1 cellular context compared by ENCODE assay signal in the genomic region with DNA sequence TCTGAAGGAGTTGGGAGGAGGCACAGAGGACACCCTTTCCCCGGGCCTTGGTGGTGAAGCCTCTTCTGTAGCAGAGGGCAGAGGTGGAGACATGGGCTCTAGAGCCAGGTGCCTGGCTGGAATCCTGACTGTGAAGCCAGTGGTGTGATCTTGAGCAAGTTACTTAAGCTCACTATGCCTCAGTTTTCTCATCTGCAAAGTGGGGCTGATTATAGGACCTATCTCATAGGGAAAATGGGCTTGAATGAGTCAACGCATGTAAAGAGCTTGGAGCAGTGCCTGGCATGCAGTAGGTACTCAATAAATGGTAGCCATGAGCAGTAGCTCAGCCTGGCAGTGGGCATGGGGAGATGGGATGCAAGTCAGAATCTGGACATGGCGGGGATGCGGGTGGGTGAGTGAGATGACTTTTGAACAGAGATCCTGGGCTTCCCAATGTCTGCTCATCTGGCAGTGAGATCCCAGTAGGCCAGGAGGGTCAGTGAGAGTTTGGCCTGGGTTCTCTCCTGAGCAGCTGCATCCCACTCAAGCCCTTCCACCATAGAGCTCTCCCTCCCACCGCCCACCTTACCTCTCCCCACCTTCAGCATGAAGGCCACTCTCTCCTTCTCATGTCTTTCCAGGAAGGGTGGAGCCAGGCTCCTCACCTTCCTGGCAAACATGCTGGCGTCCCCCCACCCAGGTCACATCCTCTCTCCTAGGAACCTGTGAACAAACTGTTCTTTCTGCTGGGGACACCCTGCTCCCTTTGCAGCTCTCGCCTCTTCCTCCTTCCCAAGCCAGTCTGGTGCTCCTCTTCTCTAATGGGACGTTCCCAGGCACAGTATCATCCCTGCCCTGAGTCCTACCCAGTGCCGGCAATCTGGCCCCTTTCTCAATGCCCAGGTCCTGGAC.
A peak's percentile ranks its signal among the peaks of the same experiment; 100 is the strongest.
TF ChIP-seq lines count a peak whose summit lies in the region.

No MANE protein-coding gene starts in this region.

TF ChIP-seq in HepG2, 621 proteins besides CTCF, POLR2A, EP300 and RAD21:
- TF ChIP-seq CENPT (CRISPR knock-in tag; IDR thresholded peaks at IDR 0.05; ENCODE audit: low read depth) (no peak), ZNF232 (CRISPR knock-in tag; IDR thresholded peaks at IDR 0.05; ENCODE audit: borderline replicate concordance) (no peak), ZNF772 (CRISPR knock-in tag; IDR thresholded peaks at IDR 0.05) (no peak), ATRX (CRISPR knock-in tag; IDR thresholded peaks at IDR 0.05; ENCODE audit: borderline replicate concordance) (no peak), NR2F1 (CRISPR knock-in tag; IDR thresholded peaks at IDR 0.05) (no peak), ZBTB21 (CRISPR knock-in tag; IDR thresholded peaks at IDR 0.05) (no peak), ZNF629 (CRISPR knock-in tag; conservative IDR thresholded peaks at IDR 0.05) (peak; percentile 64), RXRB (CRISPR knock-in tag; IDR thresholded peaks at IDR 0.05; ENCODE audit: borderline replicate concordance) (no peak), ZNF263 (CRISPR knock-in tag; IDR thresholded peaks at IDR 0.05) (peak; percentile 17; the same call in 1 of the 2 replicates)
- TF ChIP-seq, protein P1, sequence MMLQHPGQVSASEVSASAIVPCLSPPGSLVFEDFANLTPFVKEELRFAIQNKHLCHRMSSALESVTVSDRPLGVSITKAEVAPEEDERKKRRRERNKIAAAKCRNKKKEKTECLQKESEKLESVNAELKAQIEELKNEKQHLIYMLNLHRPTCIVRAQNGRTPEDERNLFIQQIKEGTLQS (CRISPR knock-in tag; IDR thresholded peaks at IDR 0.05) = no peak
- TF ChIP-seq, protein P2, sequence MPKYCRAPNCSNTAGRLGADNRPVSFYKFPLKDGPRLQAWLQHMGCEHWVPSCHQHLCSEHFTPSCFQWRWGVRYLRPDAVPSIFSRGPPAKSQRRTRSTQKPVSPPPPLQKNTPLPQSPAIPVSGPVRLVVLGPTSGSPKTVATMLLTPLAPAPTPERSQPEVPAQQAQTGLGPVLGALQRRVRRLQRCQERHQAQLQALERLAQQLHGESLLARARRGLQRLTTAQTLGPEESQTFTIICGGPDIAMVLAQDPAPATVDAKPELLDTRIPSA (CRISPR knock-in tag; IDR thresholded peaks at IDR 0.05; ENCODE audit: borderline replicate concordance) = no peak
- TF ChIP-seq, protein P3, sequence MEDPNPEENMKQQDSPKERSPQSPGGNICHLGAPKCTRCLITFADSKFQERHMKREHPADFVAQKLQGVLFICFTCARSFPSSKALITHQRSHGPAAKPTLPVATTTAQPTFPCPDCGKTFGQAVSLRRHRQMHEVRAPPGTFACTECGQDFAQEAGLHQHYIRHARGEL (CRISPR knock-in tag; IDR thresholded peaks at IDR 0.05) = no peak
